ENCODE assay signal across 10 cellular contexts in the genomic region with DNA sequence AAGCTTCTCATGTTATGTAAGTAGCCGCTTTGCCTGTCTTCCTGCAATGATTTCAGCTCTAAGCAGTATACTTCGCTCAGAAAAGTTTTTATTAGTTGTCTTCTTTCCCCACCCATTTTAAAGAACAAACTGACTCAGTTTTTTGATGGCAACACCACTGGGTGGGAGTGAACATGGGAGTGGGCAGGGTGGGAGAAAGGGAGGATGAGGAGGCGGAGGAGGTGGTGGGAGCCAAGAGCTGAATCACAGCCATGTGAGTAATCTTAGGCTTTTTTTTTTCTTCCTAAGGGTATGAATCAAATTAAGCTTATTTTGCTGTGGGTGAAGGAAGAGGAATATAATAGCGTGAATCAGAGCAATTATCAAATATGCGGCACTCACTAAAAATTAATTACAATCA.
A peak's percentile ranks its signal among the peaks of the same experiment; 100 is the strongest.
DNase-seq lines count a peak whose midpoint lies in the region; ATAC-seq and TF ChIP-seq lines count a peak whose summit lies in the region.
"Had no signal": no experiment of that assay in that cellular context is flagged by ENCODE, and none has a peak within 500 bp of the region (broad histone marks: within the 10 kb centered on the region; RNA-seq: fewer than 3 reads in every experiment).

No MANE protein-coding gene starts in this region.

- H3K18ac ChIP-seq in mesenchymal stem cell (ENCODE audit: low read depth in 1 of 2, low read length in 2 of 2), result no peak overlapping the region

- no peaks in the 10 kb centered on the region for H3K9me3 ChIP-seq in mesenchymal stem cell (ENCODE audit: control insufficient read depth, low read length)
- H3K9me3 ChIP-seq: testis had no signal

- no peaks in the 10 kb centered on the region for H3K36me3 Mint-ChIP-seq in brain

- peak overlapping the region; percentile 88 for H3K9ac ChIP-seq in mesenchymal stem cell (ENCODE audit: low read length)

- H3K27ac Mint-ChIP-seq in brain, result peak overlapping the region in 4 of 5 experiments; percentile 74 to 82 (median 76)

- ATAC-seq in GM19395 (IDR thresholded peaks at IDR 0.05; ENCODE audit: unreplicated experiment) (no peak), GM21717 (IDR thresholded peaks at IDR 0.05; ENCODE audit: unreplicated experiment) (no peak), GM19463 (IDR thresholded peaks at IDR 0.05; ENCODE audit: unreplicated experiment) (no peak)

- no peak overlapping the region for H3K4me2 ChIP-seq in mesenchymal stem cell (ENCODE audit: low read length, poor library complexity, severe bottlenecking)

- H3K4me3 ChIP-seq in BJ (ENCODE audit: low read depth, low read length), result no peak overlapping the region
- H3K4me3 ChIP-seq in mesenchymal stem cell (ENCODE audit: insufficient read depth in 1 of 2, low read depth in 1 of 2, low read length in 2 of 2), result peak overlapping the region in 1 of 2 experiments; percentile 59
- H3K4me3 ChIP-seq: testis had no signal

- H2BK12ac ChIP-seq in mesenchymal stem cell (ENCODE audit: low read length in 2 of 2), result no peak overlapping the region

- peak; percentile 66 for DNase-seq in BJ (ENCODE audit: low read depth)
- peak; percentile 91 for DNase-seq in HT1080 (ENCODE audit: low read depth)
- no peak for DNase-seq in mesenchymal stem cell
- DNase-seq in mesenteric fat pad (ENCODE audit: low spot score), result no peak
- DNase-seq: retina, testis had no signal

- H3K14ac ChIP-seq in mesenchymal stem cell (ENCODE audit: low read length in 2 of 2), result no peak overlapping the region

- H2AK5ac ChIP-seq in mesenchymal stem cell (ENCODE audit: low read length, severe bottlenecking), result no peak overlapping the region

- no peaks in the 10 kb centered on the region for H3K36me3 ChIP-seq in BJ (ENCODE audit: control insufficient read depth, insufficient read depth, low read length)
- no peaks in the 10 kb centered on the region for H3K36me3 ChIP-seq in mesenchymal stem cell (ENCODE audit: control insufficient read depth in 1 of 2, insufficient read depth in 2 of 2, low read depth in 1 of 2, low read length in 2 of 2)

- no peaks in the 10 kb centered on the region for H3K9me3 Mint-ChIP-seq in brain

- peak overlapping the region in 1 of 5 experiments; percentile 53 for H3K4me3 Mint-ChIP-seq in brain

- H2AFZ ChIP-seq in mesenchymal stem cell (ENCODE audit: low read depth, low read length), result no peak overlapping the region

- no peak overlapping the region for H2BK5ac ChIP-seq in mesenchymal stem cell (ENCODE audit: low read depth, low read length, poor library complexity, severe bottlenecking)

- no peak overlapping the region for H3K4ac ChIP-seq in mesenchymal stem cell (ENCODE audit: low read depth in 1 of 2, low read length in 2 of 2)

- H3K4me1 ChIP-seq in mesenchymal stem cell (ENCODE audit: control insufficient read depth, insufficient read depth, low read depth, low read length), result peaks cover 3% of the 10 kb centered on the region
- H3K4me1 ChIP-seq: testis had no signal

- H3K4me1 Mint-ChIP-seq in brain, result peaks cover 46% of the 10 kb centered on the region

- no peaks in the 10 kb centered on the region for H3K27me3 Mint-ChIP-seq in brain

- no peak overlapping the region for H4K91ac ChIP-seq in mesenchymal stem cell (ENCODE audit: low read length)

- no peak overlapping the region for H4K8ac ChIP-seq in mesenchymal stem cell (ENCODE audit: low read length)

- H3K23ac ChIP-seq in mesenchymal stem cell (ENCODE audit: low read length in 2 of 2), result no peak overlapping the region

- 38% methylated on average over 2 of the region's 5 CpGs for WGBS in mesenchymal stem cell

- CTCF ChIA-PET in BJ (lab: Yijun Ruan, JAX), result no interaction called here

- no peak overlapping the region for H2BK15ac ChIP-seq in mesenchymal stem cell (ENCODE audit: low read depth, poor library complexity, severe bottlenecking)

- H3K27ac ChIP-seq in mesenchymal stem cell (ENCODE audit: low read length, poor library complexity, severe bottlenecking), result peak overlapping the region; percentile 40
- H3K27ac ChIP-seq: testis had no signal

- TF ChIP-seq CTCF in BJ (IDR thresholded peaks at IDR 0.05; ENCODE audit: insufficient read depth, low read depth, low read length), result no peak
- TF ChIP-seq CTCF in brain (conservative IDR thresholded peaks at IDR 0.05), result no peak

- POLR2A ChIA-PET in BJ (lab: Charles Lee), result interaction anchor here (0.6 kb wide), 1 partner anchor 10 kb away, joined by 5 read pairs; no protein-coding TSS in a partner anchor

- H3K27me3 ChIP-seq in BJ (ENCODE audit: control insufficient read depth, insufficient read depth, low read length) (no peaks in the 10 kb centered on the region), mesenchymal stem cell (ENCODE audit: control insufficient read depth in 1 of 2, insufficient read depth in 1 of 2, low read length in 2 of 2) (peaks cover 0 to 3% of the 10 kb centered on the region in 2 experiments)
- H3K27me3 ChIP-seq: testis had no signal

- no peaks in the 10 kb centered on the region for H3K79me1 ChIP-seq in mesenchymal stem cell (replicated peaks; ENCODE audit: low read length, poor library complexity, severe bottlenecking)

- H2BK120ac ChIP-seq in mesenchymal stem cell (ENCODE audit: low read depth, low read length), result no peak overlapping the region

Comparison
In these comparisons a context has a peak if more than half of its experiments do, and no peak if none do; other contexts are left out.
1. DNase-seq: peak in BJ (single experiment) and HT1080 (single experiment); none in mesenchymal stem cell (single experiment) and mesenteric fat pad (single experiment).